ENCODE assay signal across 11 cellular contexts in the genomic region with DNA sequence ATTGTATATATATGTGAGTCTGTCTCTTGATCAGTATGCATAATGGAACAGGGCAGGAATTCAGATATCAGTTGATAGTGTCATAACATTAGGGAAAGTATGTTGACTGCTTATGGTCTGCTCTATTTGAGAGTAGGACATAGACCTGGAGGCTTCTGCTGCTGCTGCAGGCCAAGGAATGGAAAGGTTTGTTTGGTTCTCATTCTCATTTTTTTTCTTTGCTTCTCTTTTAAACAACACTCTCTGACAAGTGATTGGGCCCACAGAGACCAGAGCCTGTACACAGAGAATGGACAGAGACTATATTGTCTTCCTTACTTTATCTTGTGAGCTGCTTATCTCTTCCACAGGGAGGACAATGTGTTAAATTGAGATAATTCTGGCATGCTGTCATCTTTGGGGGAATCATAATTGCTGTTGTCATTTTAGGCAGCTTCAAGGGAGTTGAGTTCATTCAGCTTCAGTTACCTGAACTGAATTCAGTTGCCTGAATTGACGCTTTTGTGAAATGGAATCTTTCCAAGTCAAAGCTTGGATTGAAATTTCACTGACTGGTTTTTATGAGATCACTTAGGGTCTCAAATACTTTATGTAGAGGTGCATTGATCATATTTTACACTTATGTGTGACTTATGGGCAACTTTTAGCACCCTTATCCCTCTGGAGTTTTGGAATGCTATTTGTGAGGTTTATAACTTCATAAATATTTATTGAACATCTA. TPM values are rescaled to one million over a fixed set of nuclear protein-coding genes. Genes with fewer than 3 reads are reported as not detected.
DNase-seq lines count a peak whose midpoint lies in the region; ATAC-seq lines count a peak whose summit lies in the region.
"Had no signal": no experiment of that assay in that cellular context is flagged by ENCODE, and none has a peak within 500 bp of the region (broad histone marks: within the 10 kb centered on the region; RNA-seq: fewer than 3 reads in every experiment).

No MANE protein-coding gene starts in this region.

- H3K4me3 Mint-ChIP-seq in T-helper 2 cell treated with Interferon-gamma antibody and Interleukin-4, amounts not matched to agents 5 μg/mL and 100 μg/mL, for 36 hours, result peak overlapping the region; percentile 77
- H3K4me3 Mint-ChIP-seq in T-cell, result peak overlapping the region in 2 of 3 donors; percentile 3 to 78
- peak overlapping the region in 1 of 2 donors; percentile 2 for H3K4me3 Mint-ChIP-seq in stimulated activated naive B cell treated with anti-CD40 and anti-IgM and Interleukin-4, amounts not matched to agents 10 μg/mL and 1 μg/mL and 100 μg/mL, for 72 hours

- no peak for DNase-seq in T-helper 2 cell treated with Interferon-gamma antibody and Interleukin-4, amounts not matched to agents 5 μg/mL and 100 μg/mL, for 36 hours (ENCODE audit: low spot score)
- DNase-seq in T-helper 2 cell (no peak), T-cell (no peak), epithelial cell of prostate (ENCODE audit: low read depth, low spot score) (no peak), midbrain (lab: John Stamatoyannopoulos, UW) (no peak)
- DNase-seq in stimulated activated naive B cell treated with anti-CD40 and anti-IgM and Interleukin-4, amounts not matched to agents 10 μg/mL and 1 μg/mL and 100 μg/mL, for 72 hours, result no peak
- DNase-seq in stimulated activated CD4-positive, alpha-beta T cell treated with anti-CD3 and anti-CD28 coated beads, Interleukin-15, amount 100 ng/mL, for 24 hours, result no peak
- DNase-seq: 8988T, NCI-H446 treated with DMSO at 0.1 percent for 48 hours had no signal

- CTCF ChIA-PET in T-cell (lab: Charles Lee), result interaction anchor here in 1 of 2 donors (0.9 to 1.5 kb wide), 5 partner anchors 9 to 281 kb away, joined by 3 to 4 read pairs (median 4); no protein-coding TSS in a partner anchor

- peak overlapping the region; percentile 94 for H3K27ac ChIP-seq in epithelial cell of prostate
- H3K27ac ChIP-seq: parathyroid adenoma had no signal

- no peaks in the 10 kb centered on the region for H3K27me3 Mint-ChIP-seq in T-helper 2 cell treated with Interferon-gamma antibody and Interleukin-4, amounts not matched to agents 5 μg/mL and 100 μg/mL, for 36 hours (ENCODE audit: low read depth)
- no peaks in the 10 kb centered on the region for H3K27me3 Mint-ChIP-seq in T-cell
- H3K27me3 Mint-ChIP-seq in stimulated activated naive B cell treated with anti-CD40 and anti-IgM and Interleukin-4, amounts not matched to agents 10 μg/mL and 1 μg/mL and 100 μg/mL, for 72 hours, result no peaks in the 10 kb centered on the region

- peak overlapping the region; percentile 28 for H3K27ac Mint-ChIP-seq in T-helper 2 cell treated with Interferon-gamma antibody and Interleukin-4, amounts not matched to agents 5 μg/mL and 100 μg/mL, for 36 hours
- H3K27ac Mint-ChIP-seq in T-cell, result peak overlapping the region; percentile 87 to 91
- peak overlapping the region; percentile 43 for H3K27ac Mint-ChIP-seq in stimulated activated naive B cell treated with anti-CD40 and anti-IgM and Interleukin-4, amounts not matched to agents 10 μg/mL and 1 μg/mL and 100 μg/mL, for 72 hours

- no peaks in the 10 kb centered on the region for H3K9me3 Mint-ChIP-seq in T-helper 2 cell treated with Interferon-gamma antibody and Interleukin-4, amounts not matched to agents 5 μg/mL and 100 μg/mL, for 36 hours
- no peaks in the 10 kb centered on the region for H3K9me3 Mint-ChIP-seq in T-cell
- H3K9me3 Mint-ChIP-seq in stimulated activated naive B cell treated with anti-CD40 and anti-IgM and Interleukin-4, amounts not matched to agents 10 μg/mL and 1 μg/mL and 100 μg/mL, for 72 hours, result no peaks in the 10 kb centered on the region

- H3K4me1 Mint-ChIP-seq in T-helper 2 cell treated with Interferon-gamma antibody and Interleukin-4, amounts not matched to agents 5 μg/mL and 100 μg/mL, for 36 hours (ENCODE audit: low read depth), result peaks cover 69% of the 10 kb centered on the region
- H3K4me1 Mint-ChIP-seq in T-cell, result peaks cover 94 to 98% (median 95%) of the 10 kb centered on the region in 3 donors
- peaks cover 58 to 96% of the 10 kb centered on the region in 2 donors for H3K4me1 Mint-ChIP-seq in stimulated activated naive B cell treated with anti-CD40 and anti-IgM and Interleukin-4, amounts not matched to agents 10 μg/mL and 1 μg/mL and 100 μg/mL, for 72 hours

- H3K36me3 Mint-ChIP-seq in T-helper 2 cell treated with Interferon-gamma antibody and Interleukin-4, amounts not matched to agents 5 μg/mL and 100 μg/mL, for 36 hours (ENCODE audit: low read depth), result peaks cover 76% of the 10 kb centered on the region
- H3K36me3 Mint-ChIP-seq in T-cell, result peaks cover 48% of the 10 kb centered on the region
- peaks cover 46 to 66% of the 10 kb centered on the region in 2 donors for H3K36me3 Mint-ChIP-seq in stimulated activated naive B cell treated with anti-CD40 and anti-IgM and Interleukin-4, amounts not matched to agents 10 μg/mL and 1 μg/mL and 100 μg/mL, for 72 hours

- POLR2A ChIA-PET in T-cell (lab: Charles Lee), result interaction anchor here in 1 of 2 donors (0.5 to 0.6 kb wide), 2 partner anchors 27 to 174 kb away, joined by 3 to 5 read pairs; no protein-coding TSS in a partner anchor

- ATAC-seq in T-cell (replicated peaks in 1 of 4), result no peak
- no peak for ATAC-seq in stimulated activated naive B cell treated with anti-CD40 and anti-IgM and Interleukin-4, amounts not matched to agents 10 μg/mL and 1 μg/mL and 100 μg/mL, for 72 hours (replicated peaks)
- ATAC-seq in HG03097 (IDR thresholded peaks at IDR 0.05; ENCODE audit: low FRiP score, unreplicated experiment), result no peak

RNA-seq across cellular contexts. Expression of a gene that starts 16.9 kb away (rescaled TPM):
- total RNA-seq in T-cell, result 100 to 1,000 TPM; 293 to 345 (median 298) TPM

RNA-seq across cellular contexts. Expression of a gene that starts 39.6 kb away (rescaled TPM):
- total RNA-seq in T-cell, result 10 to 100 TPM; 44.4 to 72.6 (median 53.1) TPM

Comparison
In these comparisons a context has a peak if more than half of its experiments do, and no peak if none do; other contexts are left out.
1. H3K27ac Mint-ChIP-seq: peak in every context shown above with its lines; median percentile 89 in T-cell; 43 in stimulated activated naive B cell treated with anti-CD40 and anti-IgM and Interleukin-4, amounts not matched to agents 10 μg/mL and 1 μg/mL and 100 μg/mL, for 72 hours; 28 in T-helper 2 cell treated with Interferon-gamma antibody and Interleukin-4, amounts not matched to agents 5 μg/mL and 100 μg/mL, for 36 hours.